8 cellular contexts compared by ENCODE assay signal in the genomic region with DNA sequence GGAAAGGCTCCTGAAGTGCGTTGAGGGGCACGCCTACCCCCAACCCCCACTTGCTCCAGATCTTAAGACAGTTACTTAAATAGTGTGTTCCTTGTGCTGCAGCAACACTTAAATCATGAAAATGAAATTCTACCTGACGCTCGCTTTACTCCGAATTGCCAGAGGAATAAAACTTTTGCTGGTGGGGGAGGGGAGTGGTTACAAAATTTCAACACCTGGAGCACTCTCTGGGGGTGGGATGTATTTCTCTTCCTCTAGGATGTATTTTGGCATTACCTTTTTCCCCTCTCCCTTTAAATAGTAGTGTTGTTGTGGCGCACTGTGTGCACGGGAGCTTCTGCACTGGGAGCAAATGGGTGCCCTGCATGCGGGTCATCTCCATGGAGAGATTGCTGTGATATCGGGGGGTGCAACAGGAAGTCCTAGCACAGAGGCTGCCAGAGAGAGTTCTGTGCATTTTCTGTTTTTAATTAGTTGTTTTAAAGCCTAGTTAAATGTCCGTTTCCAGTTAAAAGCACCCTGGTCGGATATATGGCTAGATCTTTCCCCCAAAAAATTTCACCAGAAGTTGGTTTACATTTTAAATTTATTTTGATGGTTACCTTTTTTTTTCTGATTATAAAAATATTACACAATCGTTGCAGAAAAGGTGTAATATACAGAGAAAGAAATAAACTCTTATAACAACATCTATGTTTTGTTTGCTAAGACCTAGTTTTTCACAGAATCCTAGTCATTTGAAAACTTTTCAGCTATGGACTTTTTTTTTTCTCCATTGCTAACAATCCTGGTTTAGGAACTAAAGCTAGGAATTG.
DNase-seq lines count a peak whose midpoint lies in the region; ATAC-seq and TF ChIP-seq lines count a peak whose summit lies in the region.

No MANE protein-coding gene starts in this region.

- DNase-seq in AG09309 (ENCODE audit: low read depth) (no peak), HFF-Myc (ENCODE audit: extremely low read depth, low read depth) (peak; percentile 78), body of pancreas (peak in 3 of 4 donors; percentile 15 to 56 (median 40)), lower lobe of right lung (no peak), cerebellar cortex (ENCODE audit: low spot score) (no peak)

- TF ChIP-seq CTCF in AG09309 (IDR thresholded peaks at IDR 0.05; ENCODE audit: control insufficient read depth, insufficient read depth, low read depth, low read length, missing control alignments) (no peak), HFF-Myc (IDR thresholded peaks at IDR 0.05; ENCODE audit: low read depth, low read length, missing control alignments) (no peak), body of pancreas (IDR thresholded peaks at IDR 0.05) (no peak), lower lobe of right lung (IDR thresholded peaks at IDR 0.05) (no peak)

- H3K27ac ChIP-seq in body of pancreas = peak overlapping the region; percentile 72 to 92 (median 78)
- H3K27ac ChIP-seq in lower lobe of right lung = peak overlapping the region; percentile 71

- H3K36me3 ChIP-seq in body of pancreas (replicated peaks in 1 of 2; ENCODE audit: insufficient read depth in 1 of 2, low read depth in 2 of 2) = no peaks in the 10 kb centered on the region
- H3K36me3 ChIP-seq in lower lobe of right lung = no peaks in the 10 kb centered on the region

- ATAC-seq in body of pancreas (no peak), lower lobe of right lung (peak; percentile 33 to 40), HG02970 (IDR thresholded peaks at IDR 0.05; ENCODE audit: low FRiP score, unreplicated experiment) (no peak), GM18873 (IDR thresholded peaks at IDR 0.05; ENCODE audit: low FRiP score, unreplicated experiment) (no peak), GM19324 (IDR thresholded peaks at IDR 0.05; ENCODE audit: low FRiP score, unreplicated experiment) (no peak)

- H3K4me1 ChIP-seq in body of pancreas = peaks cover 43% of the 10 kb centered on the region
- peaks cover 24% of the 10 kb centered on the region for H3K4me1 ChIP-seq in lower lobe of right lung

- H3K9me3 ChIP-seq in body of pancreas (no peaks in the 10 kb centered on the region), lower lobe of right lung (no peaks in the 10 kb centered on the region)

- peak overlapping the region; percentile 63 for H3K4me3 ChIP-seq in AG09309 (ENCODE audit: control insufficient read depth, low read depth, low read length)
- peak overlapping the region; percentile 75 for H3K4me3 ChIP-seq in HFF-Myc (replicated peaks; ENCODE audit: low read depth, low read length)
- peak overlapping the region in 1 of 2 donors; percentile 3 for H3K4me3 ChIP-seq in body of pancreas
- H3K4me3 ChIP-seq in lower lobe of right lung = peak overlapping the region; percentile 58

- no peak for TF ChIP-seq POLR2A in body of pancreas (IDR thresholded peaks at IDR 0.05)

- 24% methylated on average over 12 of the region's 12 CpGs for WGBS in body of pancreas, 2 donors

- H3K27me3 ChIP-seq in body of pancreas (no peaks in the 10 kb centered on the region), lower lobe of right lung (ENCODE audit: low read depth) (peaks cover 17% of the 10 kb centered on the region)

- intact Hi-C loops in body of pancreas (cut with DNase I) = no loop called here
- intact Hi-C loops in lower lobe of right lung (cut with DNase I) = no loop called here

Comparison
In these comparisons a context has a peak if more than half of its experiments do, and no peak if none do; other contexts are left out.
1. DNase-seq: peak in HFF-Myc (single experiment) and body of pancreas (3 of 4); none in AG09309 (single experiment), lower lobe of right lung (single experiment) and cerebellar cortex (single experiment).
2. ATAC-seq: peak in lower lobe of right lung (2 of 2); none in body of pancreas (single experiment), HG02970 (single experiment), GM18873 (single experiment) and GM19324 (single experiment).